8 cellular contexts compared by ENCODE assay signal in genomic region chr1:8318436-8318835, GRCh38. TPM values are rescaled to one million over a fixed set of nuclear protein-coding genes. Genes with fewer than 3 reads are reported as not detected.
DNase-seq lines count a peak whose midpoint lies in the region; ATAC-seq and TF ChIP-seq lines count a peak whose summit lies in the region.

No MANE protein-coding gene starts in this region.

- H3K9me3 ChIP-seq in mammary epithelial cell (replicated peaks; ENCODE audit: insufficient read depth, low read length) (no peaks in the 10 kb centered on the region), muscle layer of colon (ENCODE audit: low read length) (no peaks in the 10 kb centered on the region), Karpas-422 (ENCODE audit: low read length) (no peaks in the 10 kb centered on the region)

- TF ChIP-seq CTCF in AG10803 (conservative IDR thresholded peaks at IDR 0.05; ENCODE audit: low read length) (no peak), mammary epithelial cell (conservative IDR thresholded peaks at IDR 0.05 in 1 of 2, IDR thresholded peaks at IDR 0.05 in 1 of 2; ENCODE audit: extremely low read depth in 1 of 2, insufficient read depth in 1 of 2, low read depth in 1 of 2, low read length in 2 of 2) (no peak)

- WGBS in mammary epithelial cell (ENCODE audit: low coverage, missing lambda C conversion rate): no CpG with 5 or more reads among the region's 18 CpGs

- H3K4me2 ChIP-seq in mammary epithelial cell (ENCODE audit: insufficient read depth, low read depth, low read length): peak overlapping the region; percentile 91
- H3K4me2 ChIP-seq in Karpas-422 (ENCODE audit: low read depth, low read length, poor library complexity, severe bottlenecking): no peak overlapping the region

- H3K79me2 ChIP-seq in mammary epithelial cell (ENCODE audit: insufficient read depth, low read length): no peaks in the 10 kb centered on the region
- no peaks in the 10 kb centered on the region for H3K79me2 ChIP-seq in Karpas-422 (ENCODE audit: low read length)

- H3K27ac ChIP-seq in mammary epithelial cell (ENCODE audit: insufficient read depth, low read depth, low read length) (no peak overlapping the region), muscle layer of colon (ENCODE audit: low read depth, low read length) (peak overlapping the region; percentile 61), Karpas-422 (ENCODE audit: low read length) (no peak overlapping the region)

- H3K4me1 ChIP-seq in mammary epithelial cell (ENCODE audit: insufficient read depth, low read length) (peaks cover 19% of the 10 kb centered on the region), muscle layer of colon (ENCODE audit: insufficient read depth, low read length) (peaks cover 15% of the 10 kb centered on the region), Karpas-422 (ENCODE audit: low read length) (no peaks in the 10 kb centered on the region)

- CTCF ChIA-PET in mammary epithelial cell (lab: Charles Lee; ENCODE audit: low non-redundant PET): no interaction called here

- H3K36me3 ChIP-seq in mammary epithelial cell (ENCODE audit: insufficient read depth, low read length): no peaks in the 10 kb centered on the region
- no peaks in the 10 kb centered on the region for H3K36me3 ChIP-seq in muscle layer of colon (ENCODE audit: insufficient read depth, low read length)
- no peaks in the 10 kb centered on the region for H3K36me3 ChIP-seq in Karpas-422 (ENCODE audit: insufficient read depth, low read length)

- BruUV-seq in mammary epithelial cell (replicated peaks; lab: Mats Ljungman, UMichigan): no TSS peak

- H3K4me3 ChIP-seq in AG10803 (ENCODE audit: low read length): peak overlapping the region; percentile 55
- H3K4me3 ChIP-seq in mammary epithelial cell (replicated peaks in 1 of 3; ENCODE audit: insufficient read depth in 1 of 3, low read depth in 2 of 3, low read length in 3 of 3): peak overlapping the region; percentile 19 to 52 (median 45)
- H3K4me3 ChIP-seq in muscle layer of colon (ENCODE audit: low read depth in 1 of 2, low read length in 2 of 2): peak overlapping the region; percentile 55 to 88
- no peak overlapping the region for H3K4me3 ChIP-seq in Karpas-422 (ENCODE audit: low read length)

- ATAC-seq in HG02571 (IDR thresholded peaks at IDR 0.05; ENCODE audit: unreplicated experiment) (peak; percentile 20), HG03378 (IDR thresholded peaks at IDR 0.05; ENCODE audit: unreplicated experiment) (no peak)

- intact Hi-C loops in mammary epithelial cell (cut with micrococcal nuclease): no loop called here

- no peak for DNase-seq in AG10803 (ENCODE audit: low read depth)
- DNase-seq in mammary epithelial cell: no peak
- no peak for DNase-seq in Karpas-422
- DNase-seq in putamen (ENCODE audit: low spot score): no peak
- DNase-seq in NCI-H2029 treated with DMSO at 0.1 percent for 48 hours (lab: John Stamatoyannopoulos, UW): no peak

- H2AFZ ChIP-seq in mammary epithelial cell (ENCODE audit: low read depth, low read length) (peak overlapping the region; percentile 87), Karpas-422 (ENCODE audit: low read length) (no peak overlapping the region)

- in situ Hi-C loops in mammary epithelial cell (cut with MboI; ENCODE audit: low sequenced_read_pairs in 2 of 2): loop anchor here in 1 of 2 donors (10.0 kb wide), 2 partner anchors 304 to 334 kb away; no protein-coding TSS in a partner anchor

- H3K9ac ChIP-seq in mammary epithelial cell (ENCODE audit: insufficient read depth, low read length) (no peak overlapping the region), muscle layer of colon (ENCODE audit: low read length) (peak overlapping the region; percentile 44), Karpas-422 (ENCODE audit: low read length) (no peak overlapping the region)

- no peaks in the 10 kb centered on the region for H3K27me3 ChIP-seq in mammary epithelial cell (ENCODE audit: insufficient read depth, low read length)
- no peaks in the 10 kb centered on the region for H3K27me3 ChIP-seq in muscle layer of colon (ENCODE audit: control insufficient read depth in 1 of 2, insufficient read depth in 2 of 2, low read length in 2 of 2)
- H3K27me3 ChIP-seq in Karpas-422 (ENCODE audit: low read length): no peaks in the 10 kb centered on the region

- dilution Hi-C loops in mammary epithelial cell (cut with HindIII; ENCODE audit: low sequenced_read_pairs): loop anchor here (5.0 kb wide), 1 partner anchor 89 kb away; no protein-coding TSS in a partner anchor

- H3K9me2 ChIP-seq in Karpas-422 (replicated peaks; ENCODE audit: insufficient read depth, low read length): no peaks in the 10 kb centered on the region

- no peaks in the 10 kb centered on the region for H4K20me1 ChIP-seq in mammary epithelial cell (ENCODE audit: insufficient read depth, low read length)
- H4K20me1 ChIP-seq in Karpas-422 (ENCODE audit: insufficient read depth, low read depth, low read length): no peaks in the 10 kb centered on the region

RNA-seq across cellular contexts. Expression of gene SLC45A1, which starts 0.5 kb away (rescaled TPM):
- under 1 TPM; 0.50 to 0.54 TPM for total RNA-seq in mammary epithelial cell
- 0.28 TPM for polyA plus RNA-seq in mammary epithelial cell
- not detected for polyA minus RNA-seq in mammary epithelial cell
- total RNA-seq in Karpas-422 (2014; rRNA removed; shearing (Covaris generic); ENCODE audit: low replicate concordance): not detected in 2 replicates
